In the genomic region with DNA sequence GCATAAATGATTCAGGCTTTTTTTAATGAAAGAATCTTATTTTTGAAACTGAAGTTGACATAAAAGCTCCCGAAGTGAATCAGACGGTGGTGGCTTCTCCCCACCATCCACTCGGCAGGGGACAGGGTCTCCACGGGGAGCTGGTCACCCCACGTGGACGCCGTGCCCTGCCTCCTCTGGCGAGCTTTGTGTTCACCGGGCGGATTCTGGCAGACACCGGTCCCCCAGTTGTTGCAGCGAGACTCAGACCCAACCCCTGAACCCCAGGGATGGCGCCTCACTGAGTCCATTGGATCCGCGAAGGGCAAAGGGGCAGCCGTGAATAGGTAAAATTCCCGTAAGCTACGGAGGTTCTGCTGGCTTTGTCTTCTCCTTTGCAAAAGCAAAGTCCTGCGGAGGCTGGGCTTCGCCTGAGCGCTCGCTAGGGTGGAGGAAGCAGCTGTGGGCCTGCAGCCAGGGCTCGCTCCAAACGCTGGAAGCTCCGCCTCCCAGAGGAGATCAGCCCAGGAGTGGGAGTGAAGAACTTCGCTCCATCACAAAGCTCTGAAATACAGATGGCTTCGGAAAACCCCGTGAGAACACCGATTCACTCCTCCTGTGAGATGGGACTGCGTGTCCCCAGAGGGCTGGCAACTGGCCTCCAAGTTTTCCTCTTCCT, we compare ENCODE assay signal across 13 cellular contexts. TPM values are rescaled to one million over a fixed set of nuclear protein-coding genes. Genes with fewer than 3 reads are reported as not detected.
A peak's percentile ranks its signal among the peaks of the same experiment; 100 is the strongest.
DNase-seq lines count a peak whose midpoint lies in the region; ATAC-seq, FAIRE-seq and TF ChIP-seq lines count a peak whose summit lies in the region.
"Had no signal": no experiment of that assay in that cellular context is flagged by ENCODE, and none has a peak within 500 bp of the region (broad histone marks: within the 10 kb centered on the region; RNA-seq: fewer than 3 reads in every experiment).

No MANE protein-coding gene starts in this region.

- DNase-seq in BE2C (peak; percentile 83), NCI-H2196 (lab: John Stamatoyannopoulos, UW; ENCODE audit: unreplicated experiment) (peak; percentile 42), neural progenitor cell (ENCODE audit: low spot score) (peak; percentile 62), prostate gland (ENCODE audit: low spot score) (no peak), cerebellar nuclear complex (lab: John Stamatoyannopoulos, UW) (no peak)
- DNase-seq in activated CD8-positive, alpha-beta T cell treated with anti-CD3 and anti-CD28 coated beads for 36 hours, result no peak
- DNase-seq: CD4-positive, alpha-beta memory T cell; mesenchymal stem cell had no signal

- H3K4me1 Mint-ChIP-seq in neural progenitor cell, result peaks cover 5% of the 10 kb centered on the region
- H3K4me1 Mint-ChIP-seq in activated CD8-positive, alpha-beta T cell treated with anti-CD3 and anti-CD28 coated beads for 36 hours (ENCODE audit: low read depth), result no peaks in the 10 kb centered on the region
- H3K4me1 Mint-ChIP-seq: CD4-positive, alpha-beta memory T cell; stimulated activated effector memory CD8-positive, alpha-beta T cell treated with anti-CD3 and anti-CD28 coated beads, Interleukin-12 subunit alpha, Interleukin-12 subunit beta, amount 100 ng/mL, for 72 hours had no signal

- H3K4me3 ChIP-seq in BE2C (ENCODE audit: low read depth, low read length) (peak overlapping the region; percentile 16), neural progenitor cell (no peak overlapping the region), prostate gland (no peak overlapping the region)

- peak overlapping the region; percentile 42 for H3K4me2 ChIP-seq in neural progenitor cell

- intact Hi-C loops in prostate gland (cut with DNase I), result no loop called here
- intact Hi-C loops in activated CD8-positive, alpha-beta T cell treated with anti-CD3 and anti-CD28 coated beads for 36 hours (cut with micrococcal nuclease), result no loop called here

- H3K9ac ChIP-seq in neural progenitor cell, result no peak overlapping the region

- H2AFZ ChIP-seq in neural progenitor cell (replicated peaks), result peak overlapping the region; percentile 76

- peaks cover 9% of the 10 kb centered on the region for H3K4me1 ChIP-seq in BE2C
- H3K4me1 ChIP-seq in neural progenitor cell, result peaks cover 23% of the 10 kb centered on the region
- no peaks in the 10 kb centered on the region for H3K4me1 ChIP-seq in prostate gland (replicated peaks)

- peaks cover 8% of the 10 kb centered on the region for H3K27me3 Mint-ChIP-seq in neural progenitor cell (ENCODE audit: insufficient read depth, low read depth)
- H3K27me3 Mint-ChIP-seq in activated CD8-positive, alpha-beta T cell treated with anti-CD3 and anti-CD28 coated beads for 36 hours, result peaks cover under 1% of the 10 kb centered on the region
- H3K27me3 Mint-ChIP-seq: CD4-positive, alpha-beta memory T cell had no signal

- CTCF ChIA-PET in activated CD8-positive, alpha-beta T cell treated with anti-CD3 and anti-CD28 coated beads for 36 hours (lab: Charles Lee), result no interaction called here

- H3K9me3 Mint-ChIP-seq in neural progenitor cell, result no peaks in the 10 kb centered on the region
- no peaks in the 10 kb centered on the region for H3K9me3 Mint-ChIP-seq in activated CD8-positive, alpha-beta T cell treated with anti-CD3 and anti-CD28 coated beads for 36 hours
- H3K9me3 Mint-ChIP-seq: CD4-positive, alpha-beta memory T cell; stimulated activated effector memory CD8-positive, alpha-beta T cell treated with anti-CD3 and anti-CD28 coated beads, Interleukin-12 subunit alpha, Interleukin-12 subunit beta, amount 100 ng/mL, for 72 hours had no signal

- H4K20me1 ChIP-seq in neural progenitor cell (ENCODE audit: low read depth), result peaks cover 3% of the 10 kb centered on the region

- H3K36me3 ChIP-seq in BE2C, result no peaks in the 10 kb centered on the region
- H3K36me3 ChIP-seq in neural progenitor cell, result no peaks in the 10 kb centered on the region
- H3K36me3 ChIP-seq in prostate gland, result no peaks in the 10 kb centered on the region

- TF ChIP-seq POLR2A in prostate gland (IDR thresholded peaks at IDR 0.05), result no peak

- no peaks in the 10 kb centered on the region for H3K79me2 ChIP-seq in neural progenitor cell (ENCODE audit: low read depth)

- no peak overlapping the region for H3K4me3 Mint-ChIP-seq in neural progenitor cell
- no peak overlapping the region for H3K4me3 Mint-ChIP-seq in activated CD8-positive, alpha-beta T cell treated with anti-CD3 and anti-CD28 coated beads for 36 hours
- H3K4me3 Mint-ChIP-seq: CD4-positive, alpha-beta memory T cell; stimulated activated effector memory CD8-positive, alpha-beta T cell treated with anti-CD3 and anti-CD28 coated beads, Interleukin-12 subunit alpha, Interleukin-12 subunit beta, amount 100 ng/mL, for 72 hours had no signal

- ATAC-seq in HG02798 (IDR thresholded peaks at IDR 0.05; ENCODE audit: poor library complexity, unreplicated experiment), result no peak
- no peak for ATAC-seq in activated CD8-positive, alpha-beta T cell treated with anti-CD3 and anti-CD28 coated beads for 36 hours
- ATAC-seq: SK-N-SH treated with all-trans-retinoic acid at 6 μM for 48 hours; stimulated activated effector memory CD8-positive, alpha-beta T cell treated with anti-CD3 and anti-CD28 coated beads, Interleukin-12 subunit alpha, Interleukin-12 subunit beta, amount 100 ng/mL, for 72 hours had no signal

- WGBS in prostate gland, result 59% methylated on average over 30 of the region's 30 CpGs

- H3K27me3 ChIP-seq in BE2C, result no peaks in the 10 kb centered on the region
- H3K27me3 ChIP-seq in neural progenitor cell, result no peaks in the 10 kb centered on the region
- no peaks in the 10 kb centered on the region for H3K27me3 ChIP-seq in prostate gland (replicated peaks; ENCODE audit: insufficient read depth)

- H3K27ac Mint-ChIP-seq in neural progenitor cell, result no peak overlapping the region
- H3K27ac Mint-ChIP-seq in activated CD8-positive, alpha-beta T cell treated with anti-CD3 and anti-CD28 coated beads for 36 hours, result no peak overlapping the region
- H3K27ac Mint-ChIP-seq: CD4-positive, alpha-beta memory T cell; stimulated activated effector memory CD8-positive, alpha-beta T cell treated with anti-CD3 and anti-CD28 coated beads, Interleukin-12 subunit alpha, Interleukin-12 subunit beta, amount 100 ng/mL, for 72 hours had no signal

- H3K9me3 ChIP-seq in BE2C (no peaks in the 10 kb centered on the region), neural progenitor cell (ENCODE audit: low read depth) (no peaks in the 10 kb centered on the region), prostate gland (no peaks in the 10 kb centered on the region)

- TF ChIP-seq CTCF in BE2C (IDR thresholded peaks at IDR 0.05; ENCODE audit: low read depth, low read length) (no peak), neural progenitor cell (IDR thresholded peaks at IDR 0.05) (no peak), prostate gland (IDR thresholded peaks at IDR 0.05) (no peak)
- TF ChIP-seq CTCF in activated CD8-positive, alpha-beta T cell treated with anti-CD3 and anti-CD28 coated beads for 36 hours (IDR thresholded peaks at IDR 0.05), result no peak

- no peak overlapping the region for H3K27ac ChIP-seq in neural progenitor cell
- H3K27ac ChIP-seq in prostate gland, result no peak overlapping the region

- FAIRE-seq in endometrium (lab: Jason Lieb, UNC), result peak; percentile 50
- FAIRE-seq: HTR-8/SVneo had no signal

- H3K36me3 Mint-ChIP-seq in neural progenitor cell, result no peaks in the 10 kb centered on the region
- H3K36me3 Mint-ChIP-seq in activated CD8-positive, alpha-beta T cell treated with anti-CD3 and anti-CD28 coated beads for 36 hours (ENCODE audit: low read depth), result no peaks in the 10 kb centered on the region
- H3K36me3 Mint-ChIP-seq: CD4-positive, alpha-beta memory T cell; stimulated activated effector memory CD8-positive, alpha-beta T cell treated with anti-CD3 and anti-CD28 coated beads, Interleukin-12 subunit alpha, Interleukin-12 subunit beta, amount 100 ng/mL, for 72 hours had no signal

- POLR2A ChIA-PET in activated CD8-positive, alpha-beta T cell treated with anti-CD3 and anti-CD28 coated beads for 36 hours (lab: Charles Lee), result no interaction called here

- H3F3A ChIP-seq in neural progenitor cell (ENCODE audit: low read depth), result peaks cover 15% of the 10 kb centered on the region

RNA-seq across cellular contexts. Expression of a gene that starts 38.3 kb away (rescaled TPM):
- polyA plus RNA-seq in BE2C (2012; ENCODE audit: insufficient read depth, insufficient read length, low read depth), result 7.2 TPM
- total RNA-seq in neural progenitor cell (ENCODE audit: low replicate concordance), result 3.0 and 4.9 TPM in 2 replicates
- total RNA-seq in prostate gland, result 10 to 100 TPM; 26.1 to 55.5 TPM
- total RNA-seq in activated CD8-positive, alpha-beta T cell treated with anti-CD3 and anti-CD28 coated beads for 36 hours, result under 1 TPM; 0.49 to 0.65 TPM

Comparison
In these comparisons a context has a peak if more than half of its experiments do, and no peak if none do; other contexts are left out.
1. DNase-seq: peak in BE2C (single experiment), NCI-H2196 (single experiment) and neural progenitor cell (single experiment); none in prostate gland (single experiment), activated CD8-positive, alpha-beta T cell treated with anti-CD3 and anti-CD28 coated beads for 36 hours (single experiment) and cerebellar nuclear complex (0 of 2).